ENCODE assay signal across 1 cellular context in the genomic region with DNA sequence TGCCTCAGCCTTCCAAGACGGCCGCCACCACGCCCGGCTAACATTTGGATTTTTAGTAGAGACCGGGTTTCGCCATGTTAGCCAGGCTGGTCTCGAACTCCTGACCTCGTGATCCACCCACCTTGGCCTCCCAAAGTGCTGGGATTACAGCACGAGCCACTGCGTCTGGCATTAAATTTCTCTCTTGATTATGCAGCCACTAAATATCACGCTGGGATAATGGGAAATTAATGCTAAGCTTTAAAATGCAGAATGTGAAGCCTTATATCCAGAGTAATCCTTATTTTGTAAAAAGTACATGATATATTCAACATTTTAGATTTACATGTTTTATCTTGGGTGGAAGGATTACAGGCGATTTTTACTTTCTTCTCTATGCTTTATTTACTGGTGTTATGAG.
TF ChIP-seq lines count a peak whose summit lies in the region.

No MANE protein-coding gene starts in this region.

TF ChIP-seq in K562, 482 proteins besides CTCF, POLR2A, EP300 and RAD21:
- TF ChIP-seq NR4A1 (CRISPR knock-in tag; IDR thresholded peaks at IDR 0.05) (no peak), NR4A1 (tag; IDR thresholded peaks at IDR 0.05) (no peak), SP1 (CRISPR knock-in tag; IDR thresholded peaks at IDR 0.05) (no peak), ARID3B (CRISPR knock-in tag; IDR thresholded peaks at IDR 0.05; ENCODE audit: borderline replicate concordance) (no peak), RUNX1 (IDR thresholded peaks at IDR 0.05; ENCODE audit: low read depth) (no peak), ZNF23 (CRISPR knock-in tag; IDR thresholded peaks at IDR 0.05) (no peak), ARID1B (IDR thresholded peaks at IDR 0.05) (no peak), PHTF2 (CRISPR knock-in tag; IDR thresholded peaks at IDR 0.05) (no peak), EHMT2 (IDR thresholded peaks at IDR 0.05) (no peak), TEAD2 (tag; IDR thresholded peaks at IDR 0.05) (no peak), ETV1 (tag; conservative IDR thresholded peaks at IDR 0.05; ENCODE audit: low read depth) (no peak), KLF13 (tag; IDR thresholded peaks at IDR 0.05; ENCODE audit: borderline replicate concordance, low read depth) (no peak), ZNF263 (CRISPR knock-in tag; IDR thresholded peaks at IDR 0.05; ENCODE audit: borderline replicate concordance) (no peak), NFE2 (IDR thresholded peaks at IDR 0.05; ENCODE audit: low read depth) (no peak), KAT8 (IDR thresholded peaks at IDR 0.05; ENCODE audit: low read depth) (no peak), KLF16 (IDR thresholded peaks at IDR 0.05) (no peak)
- TF ChIP-seq, protein P1, sequence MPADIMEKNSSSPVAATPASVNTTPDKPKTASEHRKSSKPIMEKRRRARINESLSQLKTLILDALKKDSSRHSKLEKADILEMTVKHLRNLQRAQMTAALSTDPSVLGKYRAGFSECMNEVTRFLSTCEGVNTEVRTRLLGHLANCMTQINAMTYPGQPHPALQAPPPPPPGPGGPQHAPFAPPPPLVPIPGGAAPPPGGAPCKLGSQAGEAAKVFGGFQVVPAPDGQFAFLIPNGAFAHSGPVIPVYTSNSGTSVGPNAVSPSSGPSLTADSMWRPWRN (IDR thresholded peaks at IDR 0.05; ENCODE audit: low read depth), result no peak
- TF ChIP-seq, protein P2, sequence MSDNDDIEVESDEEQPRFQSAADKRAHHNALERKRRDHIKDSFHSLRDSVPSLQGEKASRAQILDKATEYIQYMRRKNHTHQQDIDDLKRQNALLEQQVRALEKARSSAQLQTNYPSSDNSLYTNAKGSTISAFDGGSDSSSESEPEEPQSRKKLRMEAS (CRISPR knock-in tag; IDR thresholded peaks at IDR 0.05), result no peak
TF ChIP-seq in K562: peak in this region for 0.
